8 cellular contexts compared by ENCODE assay signal in genomic region chr6:3456794-3457709, GRCh38. TPM values are rescaled to one million over a fixed set of nuclear protein-coding genes. Genes with fewer than 3 reads are reported as not detected.
DNase-seq lines count a peak whose midpoint lies in the region; ATAC-seq and TF ChIP-seq lines count a peak whose summit lies in the region.

SLC22A23 (minus strand) TSS chr6:3457050; CDS start chr6:3456559, 491 bp downstream.

- WGBS in heart left ventricle, 4 donors = 0 to 2% (median 1%) methylated on average over 34 to 115 of the region's 116 CpGs
- WGBS in trophoblast cell (ENCODE audit: extremely low coverage, insufficient coverage, insufficient read length) = no CpG with 5 or more reads among the region's 116 CpGs

- H3K23ac ChIP-seq in trophoblast cell (ENCODE audit: low read length) = no peak within 1 kb of the TSS

- DNase-seq in HT1080 (ENCODE audit: low read depth) = peak; percentile 43
- DNase-seq in SHP77 treated with DMSO at 0.1 percent for 48 hours (lab: John Stamatoyannopoulos, UW) = peak; percentile 16
- peak; percentile 68 to 76 for DNase-seq in activated naive CD4-positive, alpha-beta T cell treated with anti-CD3 and anti-CD28 coated beads, Interleukin-2, amount 50 U/mL, for 72 hours (ENCODE audit: low spot score in 2 of 2)
- peak; percentile 62 to 76 (median 71) for DNase-seq in heart left ventricle
- peak; percentile 45 to 72 for DNase-seq in trophoblast cell
- DNase-seq in tibial artery = peak; percentile 34 to 76

- ATAC-seq in activated naive CD4-positive, alpha-beta T cell treated with anti-CD3 and anti-CD28 coated beads, Interleukin-2, amount 50 U/mL, for 72 hours = peak; percentile 74 to 80
- ATAC-seq in heart left ventricle (peak; percentile 41 to 90 (median 80)), HG02840 (IDR thresholded peaks at IDR 0.05; ENCODE audit: low FRiP score, unreplicated experiment) (no peak)

- H3K36me3 ChIP-seq in heart left ventricle (no peaks in the 10 kb centered on the region), trophoblast cell (ENCODE audit: control insufficient read depth in 1 of 2, insufficient read depth in 2 of 2, low read length in 2 of 2) (no peaks in the 10 kb centered on the region), tibial artery (no peaks in the 10 kb centered on the region)

- no peak within 1 kb of the TSS for H3K27ac Mint-ChIP-seq in activated naive CD4-positive, alpha-beta T cell treated with anti-CD3 and anti-CD28 coated beads, Interleukin-2, amount 50 U/mL, for 72 hours

- peak within 1 kb of the TSS; percentile 24 for H2BK5ac ChIP-seq in trophoblast cell (ENCODE audit: low read depth, low read length, poor library complexity)

- peak within 1 kb of the TSS; percentile 67 for H2BK12ac ChIP-seq in trophoblast cell (ENCODE audit: low read length)

- H3K14ac ChIP-seq in trophoblast cell (ENCODE audit: low read length) = peak within 1 kb of the TSS; percentile 58

- TF ChIP-seq POLR2A in heart left ventricle (IDR thresholded peaks at IDR 0.05) = no peak

- H4K12ac ChIP-seq in trophoblast cell (ENCODE audit: low read depth, low read length) = no peak within 1 kb of the TSS

- H3K4ac ChIP-seq in trophoblast cell (ENCODE audit: low read depth, low read length) = peak within 1 kb of the TSS; percentile 93

- H3K79me1 ChIP-seq in trophoblast cell (ENCODE audit: low read length) = peaks cover 12% of the 10 kb centered on the region

- peak within 1 kb of the TSS; percentile 39 for H2AK5ac ChIP-seq in trophoblast cell (ENCODE audit: low read length)

- H3K9ac ChIP-seq in trophoblast cell (ENCODE audit: low read length) = peak within 1 kb of the TSS; percentile 63

- no peaks in the 10 kb centered on the region for H3K36me3 Mint-ChIP-seq in activated naive CD4-positive, alpha-beta T cell treated with anti-CD3 and anti-CD28 coated beads, Interleukin-2, amount 50 U/mL, for 72 hours

- peak within 1 kb of the TSS; percentile 54 to 84 (median 64) for H3K4me3 ChIP-seq in heart left ventricle
- H3K4me3 ChIP-seq in trophoblast cell (ENCODE audit: low read depth, low read length) = peak within 1 kb of the TSS; percentile 81
- H3K4me3 ChIP-seq in tibial artery = peak within 1 kb of the TSS; percentile 57 to 71

- H3K9me3 Mint-ChIP-seq in activated naive CD4-positive, alpha-beta T cell treated with anti-CD3 and anti-CD28 coated beads, Interleukin-2, amount 50 U/mL, for 72 hours = no peaks in the 10 kb centered on the region

- H3K4me2 ChIP-seq in trophoblast cell (ENCODE audit: low read length) = peak within 1 kb of the TSS; percentile 88

- intact Hi-C loops in heart left ventricle (cut with DNase I) (loop anchor here in 9 of 10 donors (5.0 to 10.0 kb wide), 6 partner anchors 162 to 278 kb away; no protein-coding TSS in a partner anchor), tibial artery (cut with DNase I; ENCODE audit: low total_unique reads) (loop anchor here (5.0 to 10.0 kb wide), 2 partner anchors 172 to 270 kb away; no protein-coding TSS in a partner anchor)

- H3K27ac ChIP-seq in heart left ventricle (peak within 1 kb of the TSS in 10 of 12 donors; percentile 1 to 82 (median 60)), trophoblast cell (ENCODE audit: low read depth, low read length) (no peak within 1 kb of the TSS), tibial artery (peak within 1 kb of the TSS; percentile 9 to 53)

- H3K9me3 ChIP-seq in heart left ventricle (no peaks in the 10 kb centered on the region), trophoblast cell (ENCODE audit: insufficient read depth, low read depth, low read length) (no peaks in the 10 kb centered on the region), tibial artery (no peaks in the 10 kb centered on the region)

- peak within 1 kb of the TSS; percentile 63 for H4K8ac ChIP-seq in trophoblast cell (ENCODE audit: low read depth, low read length)

- peak within 1 kb of the TSS; percentile 75 for H2BK120ac ChIP-seq in trophoblast cell (ENCODE audit: insufficient read depth, low read length, poor library complexity)

- H3K27me3 ChIP-seq in heart left ventricle (peaks cover 0 to 60% (median 3%) of the 10 kb centered on the region in 9 donors), trophoblast cell (ENCODE audit: insufficient read depth, low read length) (no peaks in the 10 kb centered on the region), tibial artery (no peaks in the 10 kb centered on the region)

- H3K79me2 ChIP-seq in trophoblast cell (ENCODE audit: control insufficient read depth, insufficient read depth, low read length, poor library complexity) = peaks cover 12% of the 10 kb centered on the region

- TF ChIP-seq CTCF in GM12874 (IDR thresholded peaks at IDR 0.05; ENCODE audit: insufficient read depth, low read depth, low read length) (peak; percentile 85), heart left ventricle (IDR thresholded peaks at IDR 0.05) (peak; percentile 48 to 89 (median 74)), tibial artery (IDR thresholded peaks at IDR 0.05) (peak; percentile 56 to 82)

- H2AFZ ChIP-seq in trophoblast cell (ENCODE audit: insufficient read depth, low read length, poor library complexity) = peak within 1 kb of the TSS; percentile 61

- peak within 1 kb of the TSS; percentile 81 for H4K91ac ChIP-seq in trophoblast cell (ENCODE audit: low read depth, low read length)

- H3K18ac ChIP-seq in trophoblast cell (ENCODE audit: low read length) = peak within 1 kb of the TSS; percentile 71

- H3K4me1 ChIP-seq in heart left ventricle (peaks cover 0 to 41% (median 29%) of the 10 kb centered on the region in 12 donors), trophoblast cell (ENCODE audit: control insufficient read depth in 1 of 2, insufficient read depth in 2 of 2, low read length in 2 of 2) (peaks cover 6 to 8% of the 10 kb centered on the region in 2 experiments), tibial artery (peaks cover 0 to 35% (median 22%) of the 10 kb centered on the region in 4 donors)

RNA-seq across cellular contexts. Expression of gene SLC22A23, which starts in this region (rescaled TPM):
- 3.3 and 3.9 TPM in 2 replicates for total RNA-seq in HT1080 (2014; rRNA removed; shearing (Covaris generic))
- polyA plus RNA-seq in HT1080 (2015; cell fraction: cytosol; rRNA removed) = 3.5 and 3.6 TPM in 2 replicates
- polyA plus RNA-seq in HT1080 (2015; cell fraction: nucleus; rRNA removed) = 3.5 and 6.4 TPM in 2 replicates
- under 1 TPM; 0.27 to 0.72 TPM for total RNA-seq in activated naive CD4-positive, alpha-beta T cell treated with anti-CD3 and anti-CD28 coated beads, Interleukin-2, amount 50 U/mL, for 72 hours
- total RNA-seq in heart left ventricle = 10 to 100 TPM in 1 of 9 donors, 1 to 10 TPM in 8; 4.4 to 12.4 (median 5.2) TPM
- polyA plus RNA-seq in heart left ventricle = 1 to 10 TPM; 2.9 to 3.7 TPM
- 29.8 and 31.6 TPM in 2 replicates for polyA plus RNA-seq in trophoblast cell (2013)

Comparison
In these comparisons a context has a peak if more than half of its experiments do, and no peak if none do; other contexts are left out.
1. Peak in DNase-seq and ATAC-seq in activated naive CD4-positive, alpha-beta T cell treated with anti-CD3 and anti-CD28 coated beads, Interleukin-2, amount 50 U/mL, for 72 hours; RNA of the gene not detected or under 1 TPM.
2. DNase-seq: peak in every context shown above with its lines; median percentile 72 in activated naive CD4-positive, alpha-beta T cell treated with anti-CD3 and anti-CD28 coated beads, Interleukin-2, amount 50 U/mL, for 72 hours; 71 in heart left ventricle; 58 in trophoblast cell; 55 in tibial artery; 43 in HT1080; 16 in SHP77 treated with DMSO at 0.1 percent for 48 hours.